In the genomic region with DNA sequence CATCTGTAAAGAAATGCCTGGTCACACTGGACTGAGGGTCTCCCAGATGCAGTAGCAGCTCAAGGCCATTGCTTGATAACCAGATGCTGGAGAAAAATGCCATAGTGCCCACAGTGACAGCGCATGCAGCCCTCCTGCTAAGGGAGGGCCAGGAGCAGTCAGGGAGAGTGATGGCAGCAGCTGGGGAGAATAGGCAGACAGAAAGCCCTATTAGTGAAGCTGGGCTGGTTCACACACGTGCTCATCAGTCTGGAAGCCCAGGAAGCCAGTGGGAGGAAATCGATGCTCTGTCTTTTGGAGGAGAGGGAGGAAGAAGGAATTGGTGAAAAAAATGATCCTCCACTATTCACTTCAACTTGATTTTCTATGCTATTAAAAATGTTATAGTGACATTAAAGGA, we compare ENCODE assay signal across 22 cellular contexts.
"Had no signal": no experiment of that assay in that cellular context is flagged by ENCODE, and none has a peak within 500 bp of the region (broad histone marks: within the 10 kb centered on the region; RNA-seq: fewer than 3 reads in every experiment).

No MANE protein-coding gene starts in this region.

- H3K27ac ChIP-seq: gastroesophageal sphincter, heart left ventricle, parathyroid adenoma, thyroid gland had no signal

- H3K27ac Mint-ChIP-seq: activated CD4-positive, alpha-beta T cell treated with anti-CD3 and anti-CD28 coated beads, Interleukin-2, amount 10 ng/mL, durations not matched to agents 24 days and 14 days; activated CD8-positive, alpha-beta T cell treated with anti-CD3 and anti-CD28 coated beads for 36 hours; activated naive CD4-positive, alpha-beta T cell treated with anti-CD3 and anti-CD28 coated beads, Interleukin-2, amount 10 ng/mL, durations not matched to agents 7 days and 5 days; activated T-cell treated with anti-CD3 and anti-CD28 coated beads, Interleukin-2, amount 50 U/mL, for 24 hours; activated T-helper 2 cell treated with anti-CD3 and anti-CD28 coated beads, Interferon-gamma antibody, Interleukin-2, Interleukin-4, amounts not matched to agents 10 μg/mL and 5 μg/mL and 100 μg/mL, durations not matched to agents 14 hours and 24 hours and 36 hours; natural killer cell treated with Interleukin-12 subunit alpha and Interleukin-12 subunit beta and Interleukin-15 and Interleukin-18, amount 100 ng/mL, for 72 hours had no signal

- H3K9me3 Mint-ChIP-seq: activated CD4-positive, alpha-beta T cell treated with anti-CD3 and anti-CD28 coated beads, Interleukin-2, amount 10 ng/mL, durations not matched to agents 24 days and 14 days; activated CD8-positive, alpha-beta T cell treated with anti-CD3 and anti-CD28 coated beads for 36 hours; activated naive CD4-positive, alpha-beta T cell treated with anti-CD3 and anti-CD28 coated beads, Interleukin-2, amount 10 ng/mL, durations not matched to agents 7 days and 5 days; activated T-cell treated with anti-CD3 and anti-CD28 coated beads, Interleukin-2, amount 50 U/mL, for 24 hours; activated T-helper 2 cell treated with anti-CD3 and anti-CD28 coated beads, Interferon-gamma antibody, Interleukin-2, Interleukin-4, amounts not matched to agents 10 μg/mL and 5 μg/mL and 100 μg/mL, durations not matched to agents 14 hours and 24 hours and 36 hours; natural killer cell treated with Interleukin-12 subunit alpha and Interleukin-12 subunit beta and Interleukin-15 and Interleukin-18, amount 100 ng/mL, for 72 hours had no signal

- H3K27me3 ChIP-seq: gastroesophageal sphincter, heart left ventricle, thyroid gland had no signal

- H3K36me3 Mint-ChIP-seq: activated naive CD4-positive, alpha-beta T cell treated with anti-CD3 and anti-CD28 coated beads, Interleukin-2, amount 10 ng/mL, durations not matched to agents 7 days and 5 days; natural killer cell treated with Interleukin-12 subunit alpha and Interleukin-12 subunit beta and Interleukin-15 and Interleukin-18, amount 100 ng/mL, for 72 hours had no signal

- H3K9ac ChIP-seq: parathyroid adenoma had no signal

- H3K27me3 Mint-ChIP-seq: activated CD4-positive, alpha-beta T cell treated with anti-CD3 and anti-CD28 coated beads, Interleukin-2, amount 10 ng/mL, durations not matched to agents 24 days and 14 days; activated naive CD4-positive, alpha-beta T cell treated with anti-CD3 and anti-CD28 coated beads, Interleukin-2, amount 10 ng/mL, durations not matched to agents 7 days and 5 days; activated T-cell treated with anti-CD3 and anti-CD28 coated beads, Interleukin-2, amount 50 U/mL, for 24 hours had no signal

- H3K4me1 ChIP-seq: gastroesophageal sphincter, parathyroid adenoma, thyroid gland had no signal

- ATAC-seq: activated CD8-positive, alpha-beta T cell treated with anti-CD3 and anti-CD28 coated beads for 36 hours; gastroesophageal sphincter; heart left ventricle; mucosa of descending colon; natural killer cell treated with Interleukin-12 subunit alpha and Interleukin-12 subunit beta and Interleukin-15 and Interleukin-18, amount 100 ng/mL, for 72 hours had no signal

- H3K4me3 Mint-ChIP-seq: activated CD4-positive, alpha-beta T cell treated with anti-CD3 and anti-CD28 coated beads, Interleukin-2, amount 10 ng/mL, durations not matched to agents 24 days and 14 days; activated CD8-positive, alpha-beta T cell treated with anti-CD3 and anti-CD28 coated beads for 36 hours; activated naive CD4-positive, alpha-beta T cell treated with anti-CD3 and anti-CD28 coated beads, Interleukin-2, amount 10 ng/mL, durations not matched to agents 7 days and 5 days; activated T-cell treated with anti-CD3 and anti-CD28 coated beads, Interleukin-2, amount 50 U/mL, for 24 hours; natural killer cell treated with Interleukin-12 subunit alpha and Interleukin-12 subunit beta and Interleukin-15 and Interleukin-18, amount 100 ng/mL, for 72 hours had no signal

- DNase-seq: activated CD4-positive, alpha-beta T cell treated with anti-CD3 and anti-CD28 coated beads, Interleukin-2, amount 10 ng/mL, durations not matched to agents 24 days and 14 days; activated CD4-positive, CD25-positive, alpha-beta regulatory T cell; activated CD8-positive, alpha-beta T cell treated with anti-CD3 and anti-CD28 coated beads for 36 hours; activated naive CD4-positive, alpha-beta T cell treated with anti-CD3 and anti-CD28 coated beads, Interleukin-2, amount 10 ng/mL, durations not matched to agents 7 days and 5 days; activated T-cell treated with anti-CD3 and anti-CD28 coated beads, Interleukin-2, amount 50 U/mL, for 24 hours; aorta; cerebellar nuclear complex; cortex of kidney; erythroblast; heart left ventricle; kidney glomerular epithelial cell; left ventricle myocardium superior; mucosa of descending colon; stimulated activated CD4-positive, alpha-beta T cell treated with anti-CD3 and anti-CD28 coated beads, Interleukin-2, amount 100 ng/mL, for 24 hours; stimulated activated naive CD4-positive, alpha-beta T cell treated with Interleukin-2 at 50 U/mL for 16 hours; thyroid gland had no signal

- FAIRE-seq: bronchial epithelial cell, endometrium had no signal

- H3K36me3 ChIP-seq: gastroesophageal sphincter, heart left ventricle, thyroid gland had no signal

- H3K4me3 ChIP-seq: gastroesophageal sphincter, heart left ventricle, mucosa of descending colon, thyroid gland had no signal

- H3K9me3 ChIP-seq: gastroesophageal sphincter, heart left ventricle, mucosa of descending colon, thyroid gland had no signal
